ENCODE assay signal across 8 cellular contexts in the genomic region with DNA sequence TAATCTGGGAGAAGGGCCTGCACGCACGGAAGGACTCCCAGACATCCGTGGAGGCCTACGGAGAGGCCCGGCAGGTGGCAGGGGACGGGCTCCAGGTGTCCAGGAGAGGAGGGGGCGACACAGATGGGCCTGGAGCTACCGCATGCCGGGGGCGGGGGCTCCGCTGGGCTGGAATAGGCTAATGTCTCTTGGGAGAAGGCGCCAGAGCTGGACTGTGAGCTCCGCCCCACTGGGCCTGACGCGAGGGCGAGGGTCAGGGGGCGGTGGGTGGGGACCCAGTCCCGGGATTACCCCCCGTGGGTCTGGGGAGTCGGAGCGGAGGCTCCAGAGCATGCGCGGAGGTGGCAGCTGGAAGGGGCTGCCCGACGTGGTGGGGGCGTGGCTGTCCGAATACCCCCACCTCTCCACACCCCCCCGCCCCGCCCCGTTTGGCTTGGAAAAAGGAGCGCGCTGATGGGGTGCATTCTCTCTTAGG. TPM values are rescaled to one million over a fixed set of nuclear protein-coding genes. Genes with fewer than 3 reads are reported as not detected.
DNase-seq lines count a peak whose midpoint lies in the region; ATAC-seq, FAIRE-seq and TF ChIP-seq lines count a peak whose summit lies in the region.

No MANE protein-coding gene starts in this region.

- no peak for DNase-seq in Panc1 (ENCODE audit: low read depth, low spot score)
- DNase-seq in activated naive CD4-positive, alpha-beta T cell treated with anti-CD3 and anti-CD28 coated beads, Interleukin-2, amount 10 ng/mL, durations not matched to agents 7 days and 5 days = peak; percentile 67
- peak; percentile 49 for DNase-seq in glomerular visceral epithelial cell (ENCODE audit: extremely low spot score)
- peak; percentile 47 to 84 (median 64) for DNase-seq in pancreas
- peak; percentile 41 to 62 for DNase-seq in uterus

- H3K9me3 ChIP-seq in Panc1 (ENCODE audit: control insufficient read depth, insufficient read depth, low read depth, low read length) (no peaks in the 10 kb centered on the region), pancreas (no peaks in the 10 kb centered on the region), uterus (no peaks in the 10 kb centered on the region)

- TF ChIP-seq POLR2A in uterus (IDR thresholded peaks at IDR 0.05) = no peak

- TF ChIP-seq CTCF in Panc1 (IDR thresholded peaks at IDR 0.05) = no peak
- TF ChIP-seq CTCF in pancreas (IDR thresholded peaks at IDR 0.05) = no peak
- no peak for TF ChIP-seq CTCF in uterus (IDR thresholded peaks at IDR 0.05)

- peaks cover 3% of the 10 kb centered on the region for H3K36me3 Mint-ChIP-seq in activated naive CD4-positive, alpha-beta T cell treated with anti-CD3 and anti-CD28 coated beads, Interleukin-2, amount 10 ng/mL, durations not matched to agents 7 days and 5 days

- no peaks in the 10 kb centered on the region for H3K27me3 ChIP-seq in Panc1 (ENCODE audit: control insufficient read depth, insufficient read depth, low read length)
- H3K27me3 ChIP-seq in pancreas = no peaks in the 10 kb centered on the region
- no peaks in the 10 kb centered on the region for H3K27me3 ChIP-seq in uterus

- H3K27me3 Mint-ChIP-seq in activated naive CD4-positive, alpha-beta T cell treated with anti-CD3 and anti-CD28 coated beads, Interleukin-2, amount 10 ng/mL, durations not matched to agents 7 days and 5 days = peaks cover 12% of the 10 kb centered on the region

- H3K9me3 Mint-ChIP-seq in activated naive CD4-positive, alpha-beta T cell treated with anti-CD3 and anti-CD28 coated beads, Interleukin-2, amount 10 ng/mL, durations not matched to agents 7 days and 5 days = no peaks in the 10 kb centered on the region

- H3K4me3 ChIP-seq in GM08714 (ENCODE audit: low read length) (peak overlapping the region; percentile 89), Panc1 (ENCODE audit: low read depth in 2 of 2, low read length in 2 of 2) (peak overlapping the region; percentile 93 to 96), pancreas (peak overlapping the region; percentile 55 to 100 (median 98)), uterus (peak overlapping the region; percentile 75 to 93)

- peaks cover 17% of the 10 kb centered on the region for H3K4me1 ChIP-seq in Panc1 (ENCODE audit: control insufficient read depth, insufficient read depth, low read length)
- peaks cover 6 to 8% (median 7%) of the 10 kb centered on the region in 3 donors for H3K4me1 ChIP-seq in pancreas
- H3K4me1 ChIP-seq in uterus = no peaks in the 10 kb centered on the region

- H3K27ac ChIP-seq in Panc1 (ENCODE audit: low read length) = peak overlapping the region; percentile 73
- H3K27ac ChIP-seq in pancreas = peak overlapping the region; percentile 45 to 73 (median 68)
- peak overlapping the region; percentile 86 to 90 for H3K27ac ChIP-seq in uterus

- H3K4me1 Mint-ChIP-seq in activated naive CD4-positive, alpha-beta T cell treated with anti-CD3 and anti-CD28 coated beads, Interleukin-2, amount 10 ng/mL, durations not matched to agents 7 days and 5 days = peaks cover 46% of the 10 kb centered on the region

- POLR2A ChIA-PET in Panc1 (lab: Charles Lee) = interaction anchor here (0.6 kb wide), 1 partner anchor 420 kb away, joined by 10 read pairs; no protein-coding TSS in a partner anchor

- ATAC-seq in HG03039 (IDR thresholded peaks at IDR 0.05; ENCODE audit: unreplicated experiment) = peak; percentile 16
- peak; percentile 24 for ATAC-seq in Panc1
- peak; percentile 46 to 55 (median 49) for ATAC-seq in pancreas
- ATAC-seq in GM21390 (IDR thresholded peaks at IDR 0.05; ENCODE audit: unreplicated experiment) = no peak

- FAIRE-seq in pancreas (lab: Jason Lieb, UNC) = no peak

- H3K4me3 Mint-ChIP-seq in activated naive CD4-positive, alpha-beta T cell treated with anti-CD3 and anti-CD28 coated beads, Interleukin-2, amount 10 ng/mL, durations not matched to agents 7 days and 5 days = peak overlapping the region; percentile 94

- BruUV-seq in Panc1 (replicated peaks; lab: Mats Ljungman, UMichigan) = no TSS peak

- 2 to 3% methylated on average over 27 to 32 of the region's 32 CpGs for WGBS in pancreas, 2 donors

- H3K27ac Mint-ChIP-seq in activated naive CD4-positive, alpha-beta T cell treated with anti-CD3 and anti-CD28 coated beads, Interleukin-2, amount 10 ng/mL, durations not matched to agents 7 days and 5 days = peak overlapping the region; percentile 47

- peaks cover 8% of the 10 kb centered on the region; the same call in 1 of the 2 replicates for H3K36me3 ChIP-seq in Panc1 (ENCODE audit: control insufficient read depth, insufficient read depth, low read length)
- H3K36me3 ChIP-seq in pancreas = no peaks in the 10 kb centered on the region
- no peaks in the 10 kb centered on the region for H3K36me3 ChIP-seq in uterus

- in situ Hi-C loops in Panc1 (cut with HindIII; ENCODE audit: low pct_unique_long_range_greater_than_20kb, low sequenced_read_pairs) = no loop called here

- intact Hi-C loops in Panc1 (cut with micrococcal nuclease; ENCODE audit: unreplicated experiment) (no loop called here), pancreas (cut with DNase I) (no loop called here), uterus (cut with DNase I; ENCODE audit: low total_unique reads) (no loop called here)

- CTCF ChIA-PET in Panc1 (lab: Charles Lee) = interaction anchor here (0.6 kb wide), 2 partner anchors 27 to 1655 kb away, joined by 5 to 6 read pairs; no protein-coding TSS in a partner anchor
- CTCF ChIA-PET in activated naive CD4-positive, alpha-beta T cell treated with anti-CD3 and anti-CD28 coated beads, Interleukin-2, amount 10 ng/mL, durations not matched to agents 7 days and 5 days (lab: Charles Lee) = interaction anchor here (0.7 to 2.2 kb wide), 7 partner anchors 11 to 202 kb away, joined by 3 to 9 read pairs (median 6); a partner anchor contains a TSS

RNA-seq across cellular contexts. Expression of a gene that starts 0.7 kb away (rescaled TPM):
- total RNA-seq in Panc1 (2021; ENCODE audit: unreplicated experiment) = 40.1 TPM
- polyA plus RNA-seq in Panc1 (2012; ENCODE audit: insufficient read length) = 16.1 TPM
- total RNA-seq in pancreas = 10 to 100 TPM; 10.2 to 18.7 (median 13.2) TPM
- 1 to 10 TPM; 2.7 to 3.3 TPM for polyA plus RNA-seq in pancreas
- 10 to 100 TPM in 2 of 4 donors, 1 to 10 TPM in 2; 4.1 to 32.8 (median 12.0) TPM for total RNA-seq in uterus

RNA-seq across cellular contexts. Expression of a gene that starts 47.2 kb away (rescaled TPM):
- total RNA-seq in Panc1 (2021; ENCODE audit: unreplicated experiment) (39.4 TPM), pancreas (10 to 100 TPM in 3 of 6 donors, 1 to 10 TPM in 3; 7.7 to 16.6 (median 9.9) TPM), uterus (10 to 100 TPM; 21.2 to 47.8 (median 36.0) TPM)
- 13.1 TPM for polyA plus RNA-seq in Panc1 (2012; ENCODE audit: insufficient read length)
- 1 to 10 TPM; 2.2 to 2.8 TPM for polyA plus RNA-seq in pancreas
